ENCODE assay signal across 22 cellular contexts in the genomic region with DNA sequence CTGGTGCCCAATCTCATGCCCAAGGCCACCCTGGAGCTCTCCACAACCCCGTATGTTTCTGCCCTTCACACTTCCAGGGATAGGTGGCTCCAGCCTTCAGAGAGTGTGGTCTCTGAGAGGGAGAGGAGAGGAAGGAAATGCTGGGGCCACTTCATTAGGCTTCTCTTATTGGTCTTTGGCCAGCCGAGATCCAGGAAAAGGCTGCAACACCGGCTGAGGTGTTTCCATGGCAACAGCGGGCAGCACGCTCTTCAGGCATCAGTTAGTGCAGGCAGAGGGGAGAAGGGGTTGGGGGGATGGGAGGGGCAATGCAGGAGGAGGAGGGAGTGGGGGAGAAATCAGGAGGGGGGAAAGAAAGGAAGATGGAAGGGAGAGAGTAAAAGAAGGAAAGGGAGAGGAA.
A peak's percentile ranks its signal among the peaks of the same experiment; 100 is the strongest.
DNase-seq lines count a peak whose midpoint lies in the region; ATAC-seq and TF ChIP-seq lines count a peak whose summit lies in the region.
"Had no signal": no experiment of that assay in that cellular context is flagged by ENCODE, and none has a peak within 500 bp of the region (broad histone marks: within the 10 kb centered on the region; RNA-seq: fewer than 3 reads in every experiment).

No MANE protein-coding gene starts in this region.

- H3K27ac Mint-ChIP-seq in CD4-positive, alpha-beta memory T cell, result no peak overlapping the region
- no peak overlapping the region for H3K27ac Mint-ChIP-seq in CD4-positive, alpha-beta T cell
- H3K27ac Mint-ChIP-seq: activated CD4-positive, alpha-beta T cell treated with anti-CD3 and anti-CD28 coated beads, Interleukin-2, amount 10 ng/mL, durations not matched to agents 7 days and 5 days; activated CD8-positive, alpha-beta memory T cell treated with anti-CD3 and anti-CD28 coated beads, Interleukin-2, amount 10 ng/mL, durations not matched to agents 7 days and 5 days; activated naive CD4-positive, alpha-beta T cell treated with anti-CD3 and anti-CD28 coated beads, Interleukin-2, amount 50 U/mL, for 72 hours; activated T-helper 1 cell treated with anti-CD3 and anti-CD28 coated beads, Interleukin-12 subunit alpha, Interleukin-12 subunit beta, Interleukin-2, Interleukin-4 antibody, amounts not matched to agents 30 ng/mL and 10 ng/mL and 1 ng/mL, durations not matched to agents 14 hours and 24 hours and 36 hours; CD14-positive monocyte had no signal

- CTCF ChIA-PET in CD4-positive, alpha-beta memory T cell (lab: Charles Lee; ENCODE audit: partially characterized antibody), result no interaction called here
- CTCF ChIA-PET in CD4-positive, alpha-beta T cell (lab: Charles Lee), result no interaction called here

- intact Hi-C loops in CD4-positive, alpha-beta memory T cell (cut with micrococcal nuclease), result no loop called here
- intact Hi-C loops in CD4-positive, alpha-beta T cell (cut with DNase I, micrococcal nuclease), result no loop called here

- no peak overlapping the region for H3K4me3 ChIP-seq in CD4-positive, alpha-beta memory T cell (ENCODE audit: low read length in 2 of 2)
- H3K4me3 ChIP-seq: hepatocyte, mucosa of descending colon, prostate gland had no signal

- TF ChIP-seq CTCF in CD4-positive, alpha-beta T cell (IDR thresholded peaks at IDR 0.05), result no peak

- peaks cover 10 to 20% of the 10 kb centered on the region in 2 donors for H3K27me3 Mint-ChIP-seq in CD4-positive, alpha-beta memory T cell
- H3K27me3 Mint-ChIP-seq in CD4-positive, alpha-beta T cell, result peaks cover 74% of the 10 kb centered on the region
- H3K27me3 Mint-ChIP-seq: activated CD8-positive, alpha-beta memory T cell treated with anti-CD3 and anti-CD28 coated beads, Interleukin-2, amount 10 ng/mL, durations not matched to agents 7 days and 5 days had no signal

- POLR2A ChIA-PET in CD4-positive, alpha-beta memory T cell (lab: Charles Lee; ENCODE audit: partially characterized antibody), result no interaction called here
- POLR2A ChIA-PET in CD4-positive, alpha-beta T cell (lab: Charles Lee), result no interaction called here

- no peaks in the 10 kb centered on the region for H3K9me3 ChIP-seq in CD4-positive, alpha-beta memory T cell (ENCODE audit: control insufficient read depth in 1 of 2, low read length in 2 of 2)
- H3K9me3 ChIP-seq in CD4-positive, alpha-beta T cell (ENCODE audit: control insufficient read depth, low read length), result no peaks in the 10 kb centered on the region
- H3K9me3 ChIP-seq: mucosa of descending colon, prostate gland had no signal

- no peaks in the 10 kb centered on the region for H3K36me3 Mint-ChIP-seq in CD4-positive, alpha-beta memory T cell
- no peaks in the 10 kb centered on the region for H3K36me3 Mint-ChIP-seq in CD4-positive, alpha-beta T cell (ENCODE audit: low read depth)
- H3K36me3 Mint-ChIP-seq: activated CD8-positive, alpha-beta memory T cell treated with anti-CD3 and anti-CD28 coated beads, Interleukin-2, amount 10 ng/mL, durations not matched to agents 7 days and 5 days; activated naive CD4-positive, alpha-beta T cell treated with anti-CD3 and anti-CD28 coated beads, Interleukin-2, amount 50 U/mL, for 72 hours; CD14-positive monocyte had no signal

- H3K4me1 Mint-ChIP-seq in CD4-positive, alpha-beta memory T cell, result no peaks in the 10 kb centered on the region
- no peaks in the 10 kb centered on the region for H3K4me1 Mint-ChIP-seq in CD4-positive, alpha-beta T cell (ENCODE audit: low read depth)
- H3K4me1 Mint-ChIP-seq: activated CD4-positive, alpha-beta T cell treated with anti-CD3 and anti-CD28 coated beads, Interleukin-2, amount 10 ng/mL, durations not matched to agents 7 days and 5 days; activated CD8-positive, alpha-beta memory T cell treated with anti-CD3 and anti-CD28 coated beads, Interleukin-2, amount 10 ng/mL, durations not matched to agents 7 days and 5 days; CD14-positive monocyte; central memory CD8-positive, alpha-beta T cell had no signal

- H3K36me3 ChIP-seq in CD4-positive, alpha-beta memory T cell (ENCODE audit: insufficient read depth, low read length), result no peaks in the 10 kb centered on the region
- H3K36me3 ChIP-seq: prostate gland had no signal

- H3K27ac ChIP-seq in CD4-positive, alpha-beta memory T cell (ENCODE audit: low read depth, low read length), result no peak overlapping the region
- no peak overlapping the region for H3K27ac ChIP-seq in CD4-positive, alpha-beta T cell (ENCODE audit: low read depth, low read length)
- H3K27ac ChIP-seq: hepatocyte, prostate gland had no signal

- peaks cover 0 to 5% (median under 1%) of the 10 kb centered on the region in 8 donors for H3K9me3 Mint-ChIP-seq in CD4-positive, alpha-beta memory T cell
- H3K9me3 Mint-ChIP-seq in CD4-positive, alpha-beta T cell, result no peaks in the 10 kb centered on the region
- H3K9me3 Mint-ChIP-seq: activated CD4-positive, alpha-beta T cell treated with anti-CD3 and anti-CD28 coated beads, Interleukin-2, amount 10 ng/mL, durations not matched to agents 7 days and 5 days; activated naive CD4-positive, alpha-beta T cell treated with anti-CD3 and anti-CD28 coated beads, Interleukin-2, amount 50 U/mL, for 72 hours; activated T-helper 1 cell treated with anti-CD3 and anti-CD28 coated beads, Interleukin-12 subunit alpha, Interleukin-12 subunit beta, Interleukin-2, Interleukin-4 antibody, amounts not matched to agents 30 ng/mL and 10 ng/mL and 1 ng/mL, durations not matched to agents 14 hours and 24 hours and 36 hours; central memory CD8-positive, alpha-beta T cell had no signal

- peak; percentile 6 for DNase-seq in NCI-H82 (lab: John Stamatoyannopoulos, UW)
- no peak for DNase-seq in NCI-H82 treated with DMSO at 0.1 percent for 48 hours (lab: John Stamatoyannopoulos, UW; ENCODE audit: unreplicated experiment)
- peak; percentile 37 for DNase-seq in NCI-H2196 treated with DMSO at 0.1 percent for 48 hours (lab: John Stamatoyannopoulos, UW; ENCODE audit: unreplicated experiment)
- peak; percentile 56 for DNase-seq in ecto neural progenitor cell (ENCODE audit: low spot score)
- DNase-seq in CD4-positive, alpha-beta memory T cell, result no peak
- DNase-seq in CD4-positive, alpha-beta T cell, result no peak
- DNase-seq in stimulated activated CD4-positive, alpha-beta T cell treated with anti-CD3 and anti-CD28 coated beads, Interleukin-2, amount 100 ng/mL, for 24 hours, result no peak
- DNase-seq in NCI-H526 treated with DMSO at 0.1 percent for 48 hours (lab: John Stamatoyannopoulos, UW), result no peak
- DNase-seq: activated CD4-positive, alpha-beta T cell treated with anti-CD3 and anti-CD28 coated beads, Interleukin-2, amount 10 ng/mL, durations not matched to agents 7 days and 5 days; activated CD8-positive, alpha-beta memory T cell treated with anti-CD3 and anti-CD28 coated beads, Interleukin-2, amount 10 ng/mL, durations not matched to agents 7 days and 5 days; erythroblast; Karpas-422; mucosa of descending colon; MV-4-11; substantia nigra; T-helper 2 cell had no signal

- H3K4me3 Mint-ChIP-seq in CD4-positive, alpha-beta memory T cell, result no peak overlapping the region
- no peak overlapping the region for H3K4me3 Mint-ChIP-seq in CD4-positive, alpha-beta T cell
- H3K4me3 Mint-ChIP-seq: activated CD4-positive, alpha-beta T cell treated with anti-CD3 and anti-CD28 coated beads, Interleukin-2, amount 10 ng/mL, durations not matched to agents 7 days and 5 days; activated CD8-positive, alpha-beta memory T cell treated with anti-CD3 and anti-CD28 coated beads, Interleukin-2, amount 10 ng/mL, durations not matched to agents 7 days and 5 days; activated T-helper 1 cell treated with anti-CD3 and anti-CD28 coated beads, Interleukin-12 subunit alpha, Interleukin-12 subunit beta, Interleukin-2, Interleukin-4 antibody, amounts not matched to agents 30 ng/mL and 10 ng/mL and 1 ng/mL, durations not matched to agents 14 hours and 24 hours and 36 hours; CD14-positive monocyte; central memory CD8-positive, alpha-beta T cell had no signal

- H3K4me1 ChIP-seq in CD4-positive, alpha-beta memory T cell (ENCODE audit: insufficient read depth, low read length), result no peaks in the 10 kb centered on the region
- H3K4me1 ChIP-seq: prostate gland had no signal

- ATAC-seq in CD4-positive, alpha-beta T cell (ENCODE audit: poor library complexity), result no peak
- ATAC-seq: activated CD8-positive, alpha-beta memory T cell treated with anti-CD3 and anti-CD28 coated beads, Interleukin-2, amount 10 ng/mL, durations not matched to agents 7 days and 5 days; activated naive CD4-positive, alpha-beta T cell treated with anti-CD3 and anti-CD28 coated beads, Interleukin-2, amount 50 U/mL, for 72 hours; mucosa of descending colon had no signal

- H3K27me3 ChIP-seq in CD4-positive, alpha-beta memory T cell (ENCODE audit: insufficient read depth, low read length), result peaks cover 4% of the 10 kb centered on the region
- peaks cover 4% of the 10 kb centered on the region for H3K27me3 ChIP-seq in CD4-positive, alpha-beta T cell (ENCODE audit: control insufficient read depth, insufficient read depth, low read length)
- H3K27me3 ChIP-seq: hepatocyte had no signal

Comparison
In these comparisons a context has a peak if more than half of its experiments do, and no peak if none do; other contexts are left out.
1. DNase-seq: peak in NCI-H82 (single experiment), NCI-H2196 treated with DMSO at 0.1 percent for 48 hours (single experiment) and ecto neural progenitor cell (single experiment); none in NCI-H82 treated with DMSO at 0.1 percent for 48 hours (single experiment), CD4-positive, alpha-beta memory T cell (0 of 5), CD4-positive, alpha-beta T cell (0 of 10), stimulated activated CD4-positive, alpha-beta T cell treated with anti-CD3 and anti-CD28 coated beads, Interleukin-2, amount 100 ng/mL, for 24 hours (0 of 2) and NCI-H526 treated with DMSO at 0.1 percent for 48 hours (single experiment).